Comparison of ENCODE assay signal across 8 cellular contexts in genomic region chr9:70639853-70640814, GRCh38.
DNase-seq lines count a peak whose midpoint lies in the region; ATAC-seq and TF ChIP-seq lines count a peak whose summit lies in the region.

No MANE protein-coding gene starts in this region.

- H3K4me3 ChIP-seq in CD4-positive, alpha-beta memory T cell (ENCODE audit: low read length in 2 of 2): no peak overlapping the region
- no peak overlapping the region for H3K4me3 ChIP-seq in breast epithelium
- no peak overlapping the region for H3K4me3 ChIP-seq in kidney epithelial cell (ENCODE audit: low read depth, low read length)
- no peak overlapping the region for H3K4me3 ChIP-seq in upper lobe of left lung

- no peak overlapping the region for H3K27ac ChIP-seq in CD4-positive, alpha-beta memory T cell (ENCODE audit: low read depth, low read length)
- H3K27ac ChIP-seq in breast epithelium (no peak overlapping the region), upper lobe of left lung (no peak overlapping the region)

- intact Hi-C loops in CD4-positive, alpha-beta memory T cell (cut with micrococcal nuclease): loop anchor here (10.0 kb wide), 1 partner anchor 1385 kb away; no protein-coding TSS in a partner anchor
- intact Hi-C loops in breast epithelium (cut with DNase I; ENCODE audit: low total_unique reads): no loop called here

- no peaks in the 10 kb centered on the region for H3K36me3 Mint-ChIP-seq in CD4-positive, alpha-beta memory T cell

- no peaks in the 10 kb centered on the region for H3K4me1 Mint-ChIP-seq in CD4-positive, alpha-beta memory T cell

- H3K27me3 ChIP-seq in CD4-positive, alpha-beta memory T cell (ENCODE audit: insufficient read depth, low read length): no peaks in the 10 kb centered on the region
- no peaks in the 10 kb centered on the region for H3K27me3 ChIP-seq in breast epithelium
- no peaks in the 10 kb centered on the region for H3K27me3 ChIP-seq in kidney epithelial cell (ENCODE audit: control insufficient read depth, insufficient read depth, low read length)
- H3K27me3 ChIP-seq in upper lobe of left lung: no peaks in the 10 kb centered on the region

- ATAC-seq in GM19395 (IDR thresholded peaks at IDR 0.05; ENCODE audit: unreplicated experiment): peak; percentile 67
- ATAC-seq in upper lobe of left lung (ENCODE audit: low FRiP score in 2 of 2): peak in 1 of 2 donors; percentile 81
- ATAC-seq in HG02938 (IDR thresholded peaks at IDR 0.05; ENCODE audit: unreplicated experiment): no peak
- ATAC-seq in GM21515 (IDR thresholded peaks at IDR 0.05; ENCODE audit: unreplicated experiment): no peak

- H3K36me3 ChIP-seq in CD4-positive, alpha-beta memory T cell (ENCODE audit: insufficient read depth, low read length): no peaks in the 10 kb centered on the region
- H3K36me3 ChIP-seq in breast epithelium (no peaks in the 10 kb centered on the region), kidney epithelial cell (ENCODE audit: control insufficient read depth, insufficient read depth, low read length) (no peaks in the 10 kb centered on the region), upper lobe of left lung (no peaks in the 10 kb centered on the region)

- no peaks in the 10 kb centered on the region for H3K9me3 ChIP-seq in CD4-positive, alpha-beta memory T cell (ENCODE audit: control insufficient read depth in 1 of 2, low read length in 2 of 2)
- H3K9me3 ChIP-seq in breast epithelium (no peaks in the 10 kb centered on the region), upper lobe of left lung (no peaks in the 10 kb centered on the region)

- TF ChIP-seq EP300 in upper lobe of left lung (IDR thresholded peaks at IDR 0.05): no peak

- H3K27me3 Mint-ChIP-seq in CD4-positive, alpha-beta memory T cell: peaks cover 17 to 18% of the 10 kb centered on the region in 2 donors

- POLR2A ChIA-PET in CD4-positive, alpha-beta memory T cell (lab: Charles Lee; ENCODE audit: partially characterized antibody): no interaction called here

- peaks cover 0 to 2% (median 0%) of the 10 kb centered on the region in 8 donors for H3K9me3 Mint-ChIP-seq in CD4-positive, alpha-beta memory T cell

- TF ChIP-seq POLR2A in breast epithelium (IDR thresholded peaks at IDR 0.05) (no peak), upper lobe of left lung (IDR thresholded peaks at IDR 0.05) (no peak)

- WGBS in upper lobe of left lung, 2 donors: 51 to 54% methylated on average over 15 of the region's 15 CpGs

- no peak overlapping the region for H3K4me3 Mint-ChIP-seq in CD4-positive, alpha-beta memory T cell

- CTCF ChIA-PET in CD4-positive, alpha-beta memory T cell (lab: Charles Lee; ENCODE audit: partially characterized antibody): interaction anchor here (0.6 to 3.5 kb wide), 11 partner anchors 13 to 1632 kb away, joined by 3 to 22 read pairs (median 4); no protein-coding TSS in a partner anchor

- H3K4me1 ChIP-seq in CD4-positive, alpha-beta memory T cell (ENCODE audit: insufficient read depth, low read length): no peaks in the 10 kb centered on the region
- no peaks in the 10 kb centered on the region for H3K4me1 ChIP-seq in breast epithelium
- H3K4me1 ChIP-seq in upper lobe of left lung: no peaks in the 10 kb centered on the region

- peak in 4 of 5 donors; percentile 15 to 40 (median 18) for DNase-seq in CD4-positive, alpha-beta memory T cell
- DNase-seq in NCI-H2171 treated with DMSO at 0.1 percent for 48 hours (lab: John Stamatoyannopoulos, UW): peak; percentile 70
- DNase-seq in breast epithelium (ENCODE audit: low spot score in 2 of 2): no peak
- DNase-seq in kidney epithelial cell (ENCODE audit: low read depth): no peak
- DNase-seq in upper lobe of left lung: no peak

- TF ChIP-seq CTCF in breast epithelium (IDR thresholded peaks at IDR 0.05): peak in 2 of 3 donors; percentile 43 to 67
- peak; percentile 56 for TF ChIP-seq CTCF in kidney epithelial cell (IDR thresholded peaks at IDR 0.05; ENCODE audit: insufficient read depth, low read length, poor library complexity, severe bottlenecking)
- peak; percentile 11 to 67 (median 54) for TF ChIP-seq CTCF in upper lobe of left lung (IDR thresholded peaks at IDR 0.05)

- no peak overlapping the region for H3K27ac Mint-ChIP-seq in CD4-positive, alpha-beta memory T cell

Comparison
In these comparisons a context has a peak if more than half of its experiments do, and no peak if none do; other contexts are left out.
1. DNase-seq: peak in CD4-positive, alpha-beta memory T cell (4 of 5) and NCI-H2171 treated with DMSO at 0.1 percent for 48 hours (single experiment); none in breast epithelium (0 of 2), kidney epithelial cell (single experiment) and upper lobe of left lung (0 of 2).
2. Peak in every context shown above with its lines, with median percentiles within 50 percentile points of each other: CTCF ChIP-seq.